In genomic region chr10:50634479-50634878, GRCh38 we compare ENCODE assay signal across 1 cellular context.
TF ChIP-seq lines count a peak whose summit lies in the region.

No MANE protein-coding gene starts in this region.

TF ChIP-seq in K562, 482 proteins besides CTCF, POLR2A, EP300 and RAD21 (continued from another document):
- TF ChIP-seq, protein P1, sequence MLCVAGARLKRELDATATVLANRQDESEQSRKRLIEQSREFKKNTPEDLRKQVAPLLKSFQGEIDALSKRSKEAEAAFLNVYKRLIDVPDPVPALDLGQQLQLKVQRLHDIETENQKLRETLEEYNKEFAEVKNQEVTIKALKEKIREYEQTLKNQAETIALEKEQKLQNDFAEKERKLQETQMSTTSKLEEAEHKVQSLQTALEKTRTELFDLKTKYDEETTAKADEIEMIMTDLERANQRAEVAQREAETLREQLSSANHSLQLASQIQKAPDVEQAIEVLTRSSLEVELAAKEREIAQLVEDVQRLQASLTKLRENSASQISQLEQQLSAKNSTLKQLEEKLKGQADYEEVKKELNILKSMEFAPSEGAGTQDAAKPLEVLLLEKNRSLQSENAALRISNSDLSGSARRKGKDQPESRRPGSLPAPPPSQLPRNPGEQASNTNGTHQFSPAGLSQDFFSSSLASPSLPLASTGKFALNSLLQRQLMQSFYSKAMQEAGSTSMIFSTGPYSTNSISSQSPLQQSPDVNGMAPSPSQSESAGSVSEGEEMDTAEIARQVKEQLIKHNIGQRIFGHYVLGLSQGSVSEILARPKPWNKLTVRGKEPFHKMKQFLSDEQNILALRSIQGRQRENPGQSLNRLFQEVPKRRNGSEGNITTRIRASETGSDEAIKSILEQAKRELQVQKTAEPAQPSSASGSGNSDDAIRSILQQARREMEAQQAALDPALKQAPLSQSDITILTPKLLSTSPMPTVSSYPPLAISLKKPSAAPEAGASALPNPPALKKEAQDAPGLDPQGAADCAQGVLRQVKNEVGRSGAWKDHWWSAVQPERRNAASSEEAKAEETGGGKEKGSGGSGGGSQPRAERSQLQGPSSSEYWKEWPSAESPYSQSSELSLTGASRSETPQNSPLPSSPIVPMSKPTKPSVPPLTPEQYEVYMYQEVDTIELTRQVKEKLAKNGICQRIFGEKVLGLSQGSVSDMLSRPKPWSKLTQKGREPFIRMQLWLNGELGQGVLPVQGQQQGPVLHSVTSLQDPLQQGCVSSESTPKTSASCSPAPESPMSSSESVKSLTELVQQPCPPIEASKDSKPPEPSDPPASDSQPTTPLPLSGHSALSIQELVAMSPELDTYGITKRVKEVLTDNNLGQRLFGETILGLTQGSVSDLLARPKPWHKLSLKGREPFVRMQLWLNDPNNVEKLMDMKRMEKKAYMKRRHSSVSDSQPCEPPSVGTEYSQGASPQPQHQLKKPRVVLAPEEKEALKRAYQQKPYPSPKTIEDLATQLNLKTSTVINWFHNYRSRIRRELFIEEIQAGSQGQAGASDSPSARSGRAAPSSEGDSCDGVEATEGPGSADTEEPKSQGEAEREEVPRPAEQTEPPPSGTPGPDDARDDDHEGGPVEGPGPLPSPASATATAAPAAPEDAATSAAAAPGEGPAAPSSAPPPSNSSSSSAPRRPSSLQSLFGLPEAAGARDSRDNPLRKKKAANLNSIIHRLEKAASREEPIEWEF (CRISPR knock-in tag; IDR thresholded peaks at IDR 0.05): peak; percentile 91
